Comparison of ENCODE assay signal across 18 cellular contexts in genomic region chr6:35905841-35906498, GRCh38. TPM values are rescaled to one million over a fixed set of nuclear protein-coding genes. Genes with fewer than 3 reads are reported as not detected.
DNase-seq lines count a peak whose midpoint lies in the region; ATAC-seq, FAIRE-seq and TF ChIP-seq lines count a peak whose summit lies in the region.
"Had no signal": no experiment of that assay in that cellular context is flagged by ENCODE, and none has a peak within 500 bp of the region (broad histone marks: within the 10 kb centered on the region; RNA-seq: fewer than 3 reads in every experiment).

No MANE protein-coding gene starts in this region.

- no peak for TF ChIP-seq POLR2A in esophagus squamous epithelium (IDR thresholded peaks at IDR 0.05)

- H3K9me3 Mint-ChIP-seq in MCF 10A (ENCODE audit: unreplicated experiment) (no peaks in the 10 kb centered on the region), astrocyte (ENCODE audit: unreplicated experiment) (peaks cover 22% of the 10 kb centered on the region), mesothelial cell of epicardium (peaks cover 31% of the 10 kb centered on the region)
- H3K9me3 Mint-ChIP-seq in CD8-positive, alpha-beta memory T cell: peaks cover 2 to 22% (median 20%) of the 10 kb centered on the region in 5 donors

- H3K27ac ChIP-seq in mammary epithelial cell (ENCODE audit: insufficient read depth, low read depth, low read length) (no peak overlapping the region), astrocyte (ENCODE audit: low read depth, low read length) (no peak overlapping the region), esophagus squamous epithelium (no peak overlapping the region)
- H3K27ac ChIP-seq in CD8-positive, alpha-beta memory T cell (ENCODE audit: low read depth, low read length): no peak overlapping the region

- H3K36me3 ChIP-seq in mammary epithelial cell (ENCODE audit: insufficient read depth, low read length) (peaks cover 5% of the 10 kb centered on the region), astrocyte (ENCODE audit: insufficient read depth, low read length) (peaks cover 11% of the 10 kb centered on the region), esophagus squamous epithelium (peaks cover 0 to 43% (median 0%) of the 10 kb centered on the region in 3 donors)
- no peaks in the 10 kb centered on the region for H3K36me3 ChIP-seq in CD8-positive, alpha-beta memory T cell (ENCODE audit: insufficient read depth, low read length)

- H2AFZ ChIP-seq in mammary epithelial cell (ENCODE audit: low read depth, low read length): no peak overlapping the region
- no peak overlapping the region for H2AFZ ChIP-seq in astrocyte (ENCODE audit: low read depth, low read length)

- no peak for FAIRE-seq in astrocyte (lab: Jason Lieb, UNC)
- FAIRE-seq: A204.1, G401.6, GM12892, HTR-8/SVneo had no signal

- H3K36me3 Mint-ChIP-seq in MCF 10A (ENCODE audit: insufficient read depth, unreplicated experiment): peaks cover 44% of the 10 kb centered on the region
- peaks cover 31% of the 10 kb centered on the region for H3K36me3 Mint-ChIP-seq in astrocyte (ENCODE audit: low read depth, unreplicated experiment)
- H3K36me3 Mint-ChIP-seq in mesothelial cell of epicardium: peaks cover 45% of the 10 kb centered on the region
- H3K36me3 Mint-ChIP-seq in CD8-positive, alpha-beta memory T cell: peaks cover 19 to 60% (median 32%) of the 10 kb centered on the region in 3 donors

- H3K4me3 Mint-ChIP-seq in MCF 10A (ENCODE audit: unreplicated experiment) (no peak overlapping the region), astrocyte (ENCODE audit: unreplicated experiment) (no peak overlapping the region), mesothelial cell of epicardium (no peak overlapping the region)
- H3K4me3 Mint-ChIP-seq in CD8-positive, alpha-beta memory T cell: no peak overlapping the region
- H3K4me3 Mint-ChIP-seq: CD14-positive monocyte had no signal

- peaks cover 3% of the 10 kb centered on the region for H3K4me1 ChIP-seq in mammary epithelial cell (ENCODE audit: insufficient read depth, low read length)
- H3K4me1 ChIP-seq in astrocyte (ENCODE audit: insufficient read depth, low read length): peaks cover 5% of the 10 kb centered on the region
- no peaks in the 10 kb centered on the region for H3K4me1 ChIP-seq in CD8-positive, alpha-beta memory T cell (ENCODE audit: insufficient read depth, low read length)
- H3K4me1 ChIP-seq in esophagus squamous epithelium: no peaks in the 10 kb centered on the region
- H3K4me1 ChIP-seq: Caco-2 had no signal

- DNase-seq in mammary epithelial cell: peak; percentile 39
- no peak for DNase-seq in MCF 10A (ENCODE audit: unreplicated experiment)
- DNase-seq in astrocyte (ENCODE audit: low read depth): no peak
- DNase-seq in mesothelial cell of epicardium (ENCODE audit: low spot score in 2 of 2, unreplicated experiment in 2 of 2): no peak
- DNase-seq in CD8-positive, alpha-beta memory T cell: no peak
- DNase-seq in superior temporal gyrus (ENCODE audit: extremely low spot score): no peak
- DNase-seq in esophagus squamous epithelium (lab: John Stamatoyannopoulos, UW): no peak
- DNase-seq: Caco-2, DMS79, NCI-H1092, NCI-H748 treated with DMSO at 0.1 percent for 48 hours, SHP77 had no signal

- H3K27me3 Mint-ChIP-seq in MCF 10A (ENCODE audit: insufficient read depth, unreplicated experiment): no peaks in the 10 kb centered on the region
- H3K27me3 Mint-ChIP-seq in astrocyte (ENCODE audit: low read depth, unreplicated experiment): no peaks in the 10 kb centered on the region
- no peaks in the 10 kb centered on the region for H3K27me3 Mint-ChIP-seq in mesothelial cell of epicardium (ENCODE audit: low read depth)
- H3K27me3 Mint-ChIP-seq in CD8-positive, alpha-beta memory T cell: no peaks in the 10 kb centered on the region

- dilution Hi-C loops in mammary epithelial cell (cut with HindIII; ENCODE audit: low sequenced_read_pairs): no loop called here

- H3K9ac ChIP-seq in mammary epithelial cell (ENCODE audit: insufficient read depth, low read length) (no peak overlapping the region), astrocyte (ENCODE audit: low read length) (no peak overlapping the region)

- TF ChIP-seq CTCF in mammary epithelial cell (conservative IDR thresholded peaks at IDR 0.05 in 1 of 2, IDR thresholded peaks at IDR 0.05 in 1 of 2; ENCODE audit: extremely low read depth in 1 of 2, insufficient read depth in 1 of 2, low read depth in 1 of 2, low read length in 2 of 2): no peak
- no peak for TF ChIP-seq CTCF in MCF 10A (IDR thresholded peaks at IDR 0.05; ENCODE audit: unreplicated experiment)
- no peak for TF ChIP-seq CTCF in astrocyte (IDR thresholded peaks at IDR 0.05; ENCODE audit: insufficient read depth, low read depth, low read length)
- TF ChIP-seq CTCF in mesothelial cell of epicardium (IDR thresholded peaks at IDR 0.05; ENCODE audit: unreplicated experiment): no peak
- no peak for TF ChIP-seq CTCF in esophagus squamous epithelium (IDR thresholded peaks at IDR 0.05)

- H3K4me1 Mint-ChIP-seq in MCF 10A (ENCODE audit: insufficient read depth, unreplicated experiment) (peaks cover 13% of the 10 kb centered on the region), astrocyte (ENCODE audit: low read depth, unreplicated experiment) (peaks cover 8% of the 10 kb centered on the region), mesothelial cell of epicardium (peaks cover 3% of the 10 kb centered on the region)
- peaks cover 23 to 47% (median 34%) of the 10 kb centered on the region in 3 donors for H3K4me1 Mint-ChIP-seq in CD8-positive, alpha-beta memory T cell

- H3K4me2 ChIP-seq in mammary epithelial cell (ENCODE audit: insufficient read depth, low read depth, low read length): peak overlapping the region; percentile 5
- H3K4me2 ChIP-seq in astrocyte (ENCODE audit: low read length): peak overlapping the region; percentile 2

- no peaks in the 10 kb centered on the region for H4K20me1 ChIP-seq in mammary epithelial cell (ENCODE audit: insufficient read depth, low read length)
- peaks cover 43% of the 10 kb centered on the region for H4K20me1 ChIP-seq in astrocyte (ENCODE audit: insufficient read depth, low read length)

- no peaks in the 10 kb centered on the region for H3K27me3 ChIP-seq in mammary epithelial cell (ENCODE audit: insufficient read depth, low read length)
- H3K27me3 ChIP-seq in astrocyte (ENCODE audit: insufficient read depth, low read length): no peaks in the 10 kb centered on the region
- H3K27me3 ChIP-seq in CD8-positive, alpha-beta memory T cell (ENCODE audit: insufficient read depth, low read length, poor library complexity, severe bottlenecking): no peaks in the 10 kb centered on the region
- H3K27me3 ChIP-seq in esophagus squamous epithelium: no peaks in the 10 kb centered on the region

- H3K27ac Mint-ChIP-seq in MCF 10A (ENCODE audit: low read depth, unreplicated experiment) (no peak overlapping the region), astrocyte (ENCODE audit: unreplicated experiment) (no peak overlapping the region), mesothelial cell of epicardium (peak overlapping the region; percentile 54)
- H3K27ac Mint-ChIP-seq in CD8-positive, alpha-beta memory T cell: peak overlapping the region in 2 of 8 donors; percentile 4 to 9

- H3K79me2 ChIP-seq in mammary epithelial cell (ENCODE audit: insufficient read depth, low read length): peaks cover 97% of the 10 kb centered on the region
- peaks cover 90% of the 10 kb centered on the region for H3K79me2 ChIP-seq in astrocyte (ENCODE audit: insufficient read depth, low read length)

- in situ Hi-C loops in mammary epithelial cell (cut with MboI; ENCODE audit: low sequenced_read_pairs in 2 of 2): no loop called here

- POLR2A ChIA-PET in MCF 10A (lab: Yijun Ruan, JAX): interaction anchor here (0.7 to 1.1 kb wide), 3 partner anchors 10 to 323 kb away, joined by 3 to 7 read pairs (median 4); partner anchors contain the start of gene SRPK1
- POLR2A ChIA-PET in CD8-positive, alpha-beta memory T cell (lab: Charles Lee): no interaction called here

- intact Hi-C loops in mammary epithelial cell (cut with micrococcal nuclease): no loop called here
- intact Hi-C loops in MCF 10A (cut with micrococcal nuclease): no loop called here
- intact Hi-C loops in esophagus squamous epithelium (cut with DNase I): no loop called here

- no peak for ATAC-seq in HG02870 (IDR thresholded peaks at IDR 0.05; ENCODE audit: unreplicated experiment)

- 74% methylated on average over 8 of the region's 8 CpGs for WGBS in mammary epithelial cell (ENCODE audit: low coverage, missing lambda C conversion rate)
- 76 to 85% methylated on average over 7 to 8 of the region's 8 CpGs for WGBS in esophagus squamous epithelium, 2 donors

- BruUV-seq in mammary epithelial cell (replicated peaks; lab: Mats Ljungman, UMichigan): no TSS peak
- no TSS peak for BruUV-seq in MCF 10A (replicated peaks; lab: Mats Ljungman, UMichigan)

- no peak overlapping the region for H3K4me3 ChIP-seq in mammary epithelial cell (replicated peaks in 1 of 3; ENCODE audit: insufficient read depth in 1 of 3, low read depth in 2 of 3, low read length in 3 of 3)
- H3K4me3 ChIP-seq in astrocyte (ENCODE audit: insufficient read depth, low read depth, low read length): no peak overlapping the region
- H3K4me3 ChIP-seq in CD8-positive, alpha-beta memory T cell (ENCODE audit: low read length): no peak overlapping the region
- no peak overlapping the region for H3K4me3 ChIP-seq in esophagus squamous epithelium

- H3K9me3 ChIP-seq in mammary epithelial cell (replicated peaks; ENCODE audit: insufficient read depth, low read length): no peaks in the 10 kb centered on the region
- no peaks in the 10 kb centered on the region for H3K9me3 ChIP-seq in astrocyte (ENCODE audit: insufficient read depth, low read depth, low read length)
- no peaks in the 10 kb centered on the region for H3K9me3 ChIP-seq in CD8-positive, alpha-beta memory T cell (ENCODE audit: low read length)
- H3K9me3 ChIP-seq in esophagus squamous epithelium: peaks cover 0 to 10% (median 4%) of the 10 kb centered on the region in 3 donors

- CTCF ChIA-PET in mammary epithelial cell (lab: Charles Lee; ENCODE audit: low non-redundant PET): no interaction called here
- CTCF ChIA-PET in MCF 10A (lab: Yijun Ruan, JAX): no interaction called here
- CTCF ChIA-PET in CD8-positive, alpha-beta memory T cell (lab: Charles Lee): no interaction called here

RNA-seq across cellular contexts. Expression of gene SRPK1, which starts 14.9 kb away (rescaled TPM):
- total RNA-seq in mammary epithelial cell (10 to 100 TPM; 61.0 to 87.3 TPM), MCF 10A (2022) (80.7 and 83.9 TPM in 2 replicates), astrocyte (52.2 and 58.6 TPM in 2 replicates), mesothelial cell of epicardium (70.2 to 71.9 TPM (median 71.0 TPM) in 3 replicates), esophagus squamous epithelium (100 to 1,000 TPM in 2 of 4 donors, 10 to 100 TPM in 2; 66.1 to 109 (median 86.5) TPM)
- polyA plus RNA-seq in mammary epithelial cell: 37.5 TPM
- 67.2 TPM for polyA minus RNA-seq in mammary epithelial cell
- 100 to 1,000 TPM; 114 TPM for total RNA-seq in CD8-positive, alpha-beta memory T cell
- 49.1 TPM for polyA plus RNA-seq in CD8-positive, alpha-beta memory T cell
